1 cellular context compared by ENCODE assay signal in genomic region chr22:22779213-22779612, GRCh38.
TF ChIP-seq lines count a peak whose summit lies in the region.

No MANE protein-coding gene starts in this region.

TF ChIP-seq in K562, 482 proteins besides CTCF, POLR2A, EP300 and RAD21 (continued from another document):
- TF ChIP-seq ZBTB40 (IDR thresholded peaks at IDR 0.05) = no peak
- peak; percentile 35; the same call in 1 of the 2 replicates for TF ChIP-seq ZBTB40 (CRISPR knock-in tag; IDR thresholded peaks at IDR 0.05)
- no peak for TF ChIP-seq BRF2 (IDR thresholded peaks at IDR 0.05; ENCODE audit: borderline replicate concordance, insufficient read depth, insufficient read length)
- TF ChIP-seq TFAP4 (CRISPR knock-in tag; IDR thresholded peaks at IDR 0.05; ENCODE audit: borderline replicate concordance) = no peak
- TF ChIP-seq ZNF707 (CRISPR knock-in tag; conservative IDR thresholded peaks at IDR 0.05) = no peak
- TF ChIP-seq MYNN (IDR thresholded peaks at IDR 0.05) = no peak
- peak; percentile 45; the same call in 1 of the 2 replicates for TF ChIP-seq MYNN (CRISPR knock-in tag; IDR thresholded peaks at IDR 0.05)
- peak; percentile 19; the same call in 1 of the 2 replicates for TF ChIP-seq TGIF2 (CRISPR knock-in tag; IDR thresholded peaks at IDR 0.05)
